ENCODE assay signal across 24 cellular contexts in the genomic region with DNA sequence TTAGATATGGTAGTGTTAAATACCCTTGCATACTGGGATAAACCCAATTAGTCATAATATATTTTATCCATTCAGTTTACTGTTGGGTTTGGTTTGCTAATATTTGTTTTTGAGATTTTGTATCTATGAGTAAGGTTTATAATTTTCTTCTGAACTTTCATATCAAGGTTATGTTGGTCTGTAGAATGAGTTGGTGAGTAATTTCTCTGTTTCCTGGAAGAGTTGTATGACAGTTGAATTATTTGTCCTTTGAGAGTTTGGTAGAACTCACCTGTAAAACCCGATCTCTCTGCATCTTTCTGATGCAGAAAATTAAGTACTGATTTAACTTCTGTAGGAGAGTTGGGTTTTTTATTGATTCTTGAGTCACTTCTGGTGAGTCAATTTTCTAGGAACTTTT. TPM values are rescaled to one million over a fixed set of nuclear protein-coding genes. Genes with fewer than 3 reads are reported as not detected.
A peak's percentile ranks its signal among the peaks of the same experiment; 100 is the strongest.
DNase-seq lines count a peak whose midpoint lies in the region; ATAC-seq and TF ChIP-seq lines count a peak whose summit lies in the region.
"Had no signal": no experiment of that assay in that cellular context is flagged by ENCODE, and none has a peak within 500 bp of the region (broad histone marks: within the 10 kb centered on the region; RNA-seq: fewer than 3 reads in every experiment).

No MANE protein-coding gene starts in this region.

- H3K4me1 Mint-ChIP-seq in activated CD4-positive, alpha-beta T cell treated with anti-CD3 and anti-CD28 coated beads for 36 hours = peaks cover 9% of the 10 kb centered on the region
- H3K4me1 Mint-ChIP-seq in activated naive CD4-positive, alpha-beta T cell treated with anti-CD3 and anti-CD28 coated beads, Interleukin-2, amount 10 ng/mL, durations not matched to agents 7 days and 5 days = peaks cover 28% of the 10 kb centered on the region
- peaks cover 20% of the 10 kb centered on the region for H3K4me1 Mint-ChIP-seq in activated CD4-positive, alpha-beta memory T cell treated with anti-CD3 and anti-CD28 coated beads for 36 hours (ENCODE audit: low read depth)
- H3K4me1 Mint-ChIP-seq in progenitor cell of endocrine pancreas (ENCODE audit: low read depth) = peaks cover 4% of the 10 kb centered on the region
- H3K4me1 Mint-ChIP-seq: B cell, H9, IgD-negative memory B cell had no signal

- intact Hi-C loops in activated CD4-positive, alpha-beta T cell treated with anti-CD3 and anti-CD28 coated beads for 36 hours (cut with DNase I, micrococcal nuclease) = loop anchor here (1.0 to 5.0 kb wide), 2 partner anchors 13 to 46 kb away; a partner anchor contains a TSS
- intact Hi-C loops in activated CD4-positive, alpha-beta memory T cell treated with anti-CD3 and anti-CD28 coated beads for 36 hours (cut with micrococcal nuclease) = loop anchor here (1.0 to 5.0 kb wide), 4 partner anchors 13 to 394 kb away; no protein-coding TSS in a partner anchor

- no peak overlapping the region for H3K27ac Mint-ChIP-seq in activated CD4-positive, alpha-beta T cell treated with anti-CD3 and anti-CD28 coated beads for 36 hours
- H3K27ac Mint-ChIP-seq in activated naive CD4-positive, alpha-beta T cell treated with anti-CD3 and anti-CD28 coated beads, Interleukin-2, amount 10 ng/mL, durations not matched to agents 7 days and 5 days = peak overlapping the region; percentile 4
- peak overlapping the region; percentile 23 for H3K27ac Mint-ChIP-seq in activated CD4-positive, alpha-beta memory T cell treated with anti-CD3 and anti-CD28 coated beads for 36 hours
- H3K27ac Mint-ChIP-seq in progenitor cell of endocrine pancreas = no peak overlapping the region
- H3K27ac Mint-ChIP-seq: B cell, H9, IgD-negative memory B cell had no signal

- TF ChIP-seq CTCF in epithelial cell of esophagus (IDR thresholded peaks at IDR 0.05; ENCODE audit: insufficient read depth, low read depth, low read length, missing control alignments) = no peak
- no peak for TF ChIP-seq CTCF in progenitor cell of endocrine pancreas (IDR thresholded peaks at IDR 0.05; ENCODE audit: unreplicated experiment)

- ATAC-seq in activated CD4-positive, alpha-beta T cell treated with anti-CD3 and anti-CD28 coated beads for 36 hours = peak; percentile 92

- no peak for DNase-seq in activated CD4-positive, alpha-beta T cell treated with anti-CD3 and anti-CD28 coated beads for 36 hours
- no peak for DNase-seq in activated CD4-positive, alpha-beta T cell treated with anti-CD3 and anti-CD28 coated beads for 48 hours
- no peak for DNase-seq in activated naive CD4-positive, alpha-beta T cell treated with anti-CD3 and anti-CD28 coated beads, Interleukin-2, amount 10 ng/mL, durations not matched to agents 7 days and 5 days
- no peak for DNase-seq in activated naive CD4-positive, alpha-beta T cell (lab: John Stamatoyannopoulos, UW)
- no peak for DNase-seq in activated CD4-positive, alpha-beta memory T cell treated with anti-CD3 and anti-CD28 coated beads for 36 hours
- DNase-seq in epithelial cell of esophagus (ENCODE audit: low read depth) = peak; percentile 1
- DNase-seq in progenitor cell of endocrine pancreas (ENCODE audit: low spot score, unreplicated experiment) = no peak
- no peak for DNase-seq in activated effector memory CD4-positive, alpha-beta T cell treated with anti-CD3 and anti-CD28 coated beads, Interleukin-2, amount 50 U/mL, for 16 hours
- DNase-seq: 8988T, COR-L47, GF-D8, H9, Karpas-422, MG63, NCI-H1048, NCI-H1436, NCI-H1930, NCI-H226, NCI-H524, NCI-H82, OCI-M1, RPMI8226 had no signal

- peak overlapping the region; percentile 3 for H3K4me3 Mint-ChIP-seq in activated CD4-positive, alpha-beta T cell treated with anti-CD3 and anti-CD28 coated beads for 36 hours
- no peak overlapping the region for H3K4me3 Mint-ChIP-seq in activated naive CD4-positive, alpha-beta T cell treated with anti-CD3 and anti-CD28 coated beads, Interleukin-2, amount 10 ng/mL, durations not matched to agents 7 days and 5 days
- H3K4me3 Mint-ChIP-seq in activated CD4-positive, alpha-beta memory T cell treated with anti-CD3 and anti-CD28 coated beads for 36 hours = no peak overlapping the region
- no peak overlapping the region for H3K4me3 Mint-ChIP-seq in progenitor cell of endocrine pancreas (ENCODE audit: low read depth)
- H3K4me3 Mint-ChIP-seq: B cell, H9, IgD-negative memory B cell had no signal

- H3K36me3 Mint-ChIP-seq in activated CD4-positive, alpha-beta T cell treated with anti-CD3 and anti-CD28 coated beads for 36 hours (ENCODE audit: low read depth) = no peaks in the 10 kb centered on the region
- H3K36me3 Mint-ChIP-seq in activated naive CD4-positive, alpha-beta T cell treated with anti-CD3 and anti-CD28 coated beads, Interleukin-2, amount 10 ng/mL, durations not matched to agents 7 days and 5 days = peaks cover 4% of the 10 kb centered on the region
- no peaks in the 10 kb centered on the region for H3K36me3 Mint-ChIP-seq in activated CD4-positive, alpha-beta memory T cell treated with anti-CD3 and anti-CD28 coated beads for 36 hours
- no peaks in the 10 kb centered on the region for H3K36me3 Mint-ChIP-seq in progenitor cell of endocrine pancreas (ENCODE audit: insufficient read depth)
- H3K36me3 Mint-ChIP-seq: IgD-negative memory B cell had no signal

- H3K9me3 Mint-ChIP-seq in activated CD4-positive, alpha-beta T cell treated with anti-CD3 and anti-CD28 coated beads for 36 hours (ENCODE audit: low read depth) = no peaks in the 10 kb centered on the region
- peaks cover 4% of the 10 kb centered on the region for H3K9me3 Mint-ChIP-seq in activated naive CD4-positive, alpha-beta T cell treated with anti-CD3 and anti-CD28 coated beads, Interleukin-2, amount 10 ng/mL, durations not matched to agents 7 days and 5 days
- H3K9me3 Mint-ChIP-seq in activated CD4-positive, alpha-beta memory T cell treated with anti-CD3 and anti-CD28 coated beads for 36 hours = no peaks in the 10 kb centered on the region
- no peaks in the 10 kb centered on the region for H3K9me3 Mint-ChIP-seq in progenitor cell of endocrine pancreas (ENCODE audit: low read depth)
- H3K9me3 Mint-ChIP-seq: H9, IgD-negative memory B cell had no signal

- POLR2A ChIA-PET in activated CD4-positive, alpha-beta T cell treated with anti-CD3 and anti-CD28 coated beads for 36 hours (lab: Charles Lee) = no interaction called here
- POLR2A ChIA-PET in activated CD4-positive, alpha-beta memory T cell treated with anti-CD3 and anti-CD28 coated beads for 36 hours (lab: Charles Lee) = no interaction called here

- H3K4me3 ChIP-seq in epithelial cell of esophagus (ENCODE audit: low read length) = no peak overlapping the region
- H3K4me3 ChIP-seq: MG63 had no signal

- peaks cover 12% of the 10 kb centered on the region for H3K27me3 Mint-ChIP-seq in activated CD4-positive, alpha-beta T cell treated with anti-CD3 and anti-CD28 coated beads for 36 hours
- H3K27me3 Mint-ChIP-seq in activated naive CD4-positive, alpha-beta T cell treated with anti-CD3 and anti-CD28 coated beads, Interleukin-2, amount 10 ng/mL, durations not matched to agents 7 days and 5 days = peaks cover 13% of the 10 kb centered on the region
- H3K27me3 Mint-ChIP-seq in activated CD4-positive, alpha-beta memory T cell treated with anti-CD3 and anti-CD28 coated beads for 36 hours = peaks cover 17% of the 10 kb centered on the region
- H3K27me3 Mint-ChIP-seq in progenitor cell of endocrine pancreas = no peaks in the 10 kb centered on the region

- CTCF ChIA-PET in activated CD4-positive, alpha-beta T cell treated with anti-CD3 and anti-CD28 coated beads for 36 hours (lab: Charles Lee) = no interaction called here
- CTCF ChIA-PET in activated naive CD4-positive, alpha-beta T cell treated with anti-CD3 and anti-CD28 coated beads, Interleukin-2, amount 10 ng/mL, durations not matched to agents 7 days and 5 days (lab: Charles Lee) = no interaction called here
- CTCF ChIA-PET in activated CD4-positive, alpha-beta memory T cell treated with anti-CD3 and anti-CD28 coated beads for 36 hours (lab: Charles Lee) = no interaction called here

RNA-seq across cellular contexts. Expression of a gene that starts 20.4 kb away (rescaled TPM):
- not detected for total RNA-seq in activated CD4-positive, alpha-beta T cell treated with anti-CD3 and anti-CD28 coated beads for 36 hours
- not detected for total RNA-seq in activated CD4-positive, alpha-beta memory T cell treated with anti-CD3 and anti-CD28 coated beads for 36 hours
- total RNA-seq in progenitor cell of endocrine pancreas = not detected in 2 replicates
- total RNA-seq: B cell, H9 had no signal

RNA-seq across cellular contexts. Expression of a gene that starts 46.1 kb away (rescaled TPM):
- total RNA-seq in activated CD4-positive, alpha-beta T cell treated with anti-CD3 and anti-CD28 coated beads for 36 hours = 10 to 100 TPM; 12.9 to 16.2 TPM
- 10 to 100 TPM; 14.2 to 15.0 TPM for total RNA-seq in activated CD4-positive, alpha-beta memory T cell treated with anti-CD3 and anti-CD28 coated beads for 36 hours
- 42.9 and 49.9 TPM in 2 replicates for total RNA-seq in progenitor cell of endocrine pancreas

Comparison
In these comparisons a context has a peak if more than half of its experiments do, and no peak if none do; other contexts are left out.
1. H3K27ac Mint-ChIP-seq: peak in activated naive CD4-positive, alpha-beta T cell treated with anti-CD3 and anti-CD28 coated beads, Interleukin-2, amount 10 ng/mL, durations not matched to agents 7 days and 5 days (single experiment) and activated CD4-positive, alpha-beta memory T cell treated with anti-CD3 and anti-CD28 coated beads for 36 hours (single experiment); none in activated CD4-positive, alpha-beta T cell treated with anti-CD3 and anti-CD28 coated beads for 36 hours (single experiment) and progenitor cell of endocrine pancreas (single experiment).